ENCODE assay signal across 8 cellular contexts in the genomic region with DNA sequence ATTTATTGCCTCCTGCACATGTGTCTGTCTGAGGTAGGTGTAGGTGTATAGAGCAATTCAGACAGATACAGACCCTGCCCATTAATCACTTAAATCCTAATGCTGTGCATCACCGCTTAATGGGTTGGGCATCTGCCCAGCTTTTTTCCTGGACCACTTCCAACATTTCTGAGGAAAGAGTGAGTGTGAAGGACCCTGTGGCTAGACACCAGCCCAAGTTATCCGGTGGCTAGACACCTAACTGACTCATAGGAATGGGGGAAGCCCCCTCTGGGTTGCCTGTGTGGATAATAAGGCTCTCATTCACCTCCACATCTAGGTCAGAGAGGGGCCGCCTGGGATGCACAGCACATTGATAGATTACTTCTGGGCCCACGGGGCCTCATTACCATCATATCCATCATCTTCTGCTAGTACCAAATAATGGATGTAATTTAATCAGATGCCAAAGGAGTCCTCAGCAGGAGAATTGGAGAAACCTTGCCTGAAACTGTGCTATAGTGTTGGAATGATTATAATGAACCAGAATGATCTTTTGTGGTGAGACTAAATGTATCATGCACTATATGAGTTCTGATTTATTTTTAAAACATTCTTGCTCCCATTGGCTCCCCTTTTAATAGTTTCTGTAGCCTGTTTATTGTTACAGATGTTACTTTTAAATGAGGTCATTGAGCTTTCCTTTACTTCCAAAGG.
DNase-seq lines count a peak whose midpoint lies in the region; ATAC-seq and TF ChIP-seq lines count a peak whose summit lies in the region.
"Had no signal": no experiment of that assay in that cellular context is flagged by ENCODE, and none has a peak within 500 bp of the region (broad histone marks: within the 10 kb centered on the region; RNA-seq: fewer than 3 reads in every experiment).

No MANE protein-coding gene starts in this region.

- no peak for TF ChIP-seq CTCF in nephron progenitor cell (IDR thresholded peaks at IDR 0.05)

- no peak overlapping the region for H3K4me3 ChIP-seq in adipocyte (ENCODE audit: low read length)

- H3K4me1 Mint-ChIP-seq in nephron progenitor cell: peaks cover 17% of the 10 kb centered on the region

- H3K36me3 Mint-ChIP-seq in nephron progenitor cell (ENCODE audit: low read depth): peaks cover 22% of the 10 kb centered on the region

- DNase-seq in EH (ENCODE audit: low read depth) (peak; percentile 55), adipocyte (ENCODE audit: low read depth) (peak; percentile 3), nephron progenitor cell (no peak), SK-N-DZ (ENCODE audit: low spot score) (no peak), MV-4-11 (lab: John Stamatoyannopoulos, UW) (no peak)
- DNase-seq: activated B cell treated with CpG ODN at 0.5 μM for 24 hours had no signal

- H3K36me3 ChIP-seq in adipocyte (ENCODE audit: control insufficient read depth, insufficient read depth, low read length, severe bottlenecking): no peaks in the 10 kb centered on the region

- no peaks in the 10 kb centered on the region for H3K27me3 Mint-ChIP-seq in nephron progenitor cell (ENCODE audit: low read depth, poor library complexity)

- ATAC-seq in HG03139 (IDR thresholded peaks at IDR 0.05; ENCODE audit: unreplicated experiment): no peak

- H3K9ac ChIP-seq in adipocyte (ENCODE audit: low read length): no peak overlapping the region

- no peaks in the 10 kb centered on the region for H3K9me3 ChIP-seq in adipocyte (ENCODE audit: control insufficient read depth, low read length)

- H3K4me1 ChIP-seq in adipocyte (ENCODE audit: control insufficient read depth, insufficient read depth, low read length): peaks cover 8% of the 10 kb centered on the region

- peak overlapping the region; percentile 27 for H3K27ac Mint-ChIP-seq in nephron progenitor cell
- H3K27ac Mint-ChIP-seq: activated B cell treated with CpG ODN at 0.5 μM for 24 hours had no signal

- TF ChIP-seq EP300 in Ishikawa (IDR thresholded peaks at IDR 0.05; ENCODE audit: borderline replicate concordance): no peak

- H3K9me3 Mint-ChIP-seq in nephron progenitor cell: no peaks in the 10 kb centered on the region
- H3K9me3 Mint-ChIP-seq: activated B cell treated with CpG ODN at 0.5 μM for 24 hours had no signal

- TF ChIP-seq RAD21 in Ishikawa (IDR thresholded peaks at IDR 0.05; ENCODE audit: low read depth): no peak

- no peaks in the 10 kb centered on the region for H3K27me3 ChIP-seq in adipocyte (replicated peaks; ENCODE audit: control insufficient read depth, insufficient read depth, low read length)

- H3K4me3 Mint-ChIP-seq in nephron progenitor cell: no peak overlapping the region
- H3K4me3 Mint-ChIP-seq: activated B cell treated with CpG ODN at 0.5 μM for 24 hours had no signal

TF ChIP-seq in Ishikawa, 13 proteins besides CTCF, POLR2A, EP300 and RAD21:
- TF ChIP-seq TCF12 (IDR thresholded peaks at IDR 0.05; ENCODE audit: low read depth) (no peak), TAF1 (IDR thresholded peaks at IDR 0.05; ENCODE audit: low read depth) (no peak), TEAD4 (IDR thresholded peaks at IDR 0.05) (no peak), NFIC (IDR thresholded peaks at IDR 0.05) (peak; percentile 61)

Comparison
In these comparisons a context has a peak if more than half of its experiments do, and no peak if none do; other contexts are left out.
1. DNase-seq: peak in EH (single experiment) and adipocyte (single experiment); none in nephron progenitor cell (single experiment), SK-N-DZ (single experiment) and MV-4-11 (single experiment).